ENCODE assay signal across 1 cellular context in the genomic region with DNA sequence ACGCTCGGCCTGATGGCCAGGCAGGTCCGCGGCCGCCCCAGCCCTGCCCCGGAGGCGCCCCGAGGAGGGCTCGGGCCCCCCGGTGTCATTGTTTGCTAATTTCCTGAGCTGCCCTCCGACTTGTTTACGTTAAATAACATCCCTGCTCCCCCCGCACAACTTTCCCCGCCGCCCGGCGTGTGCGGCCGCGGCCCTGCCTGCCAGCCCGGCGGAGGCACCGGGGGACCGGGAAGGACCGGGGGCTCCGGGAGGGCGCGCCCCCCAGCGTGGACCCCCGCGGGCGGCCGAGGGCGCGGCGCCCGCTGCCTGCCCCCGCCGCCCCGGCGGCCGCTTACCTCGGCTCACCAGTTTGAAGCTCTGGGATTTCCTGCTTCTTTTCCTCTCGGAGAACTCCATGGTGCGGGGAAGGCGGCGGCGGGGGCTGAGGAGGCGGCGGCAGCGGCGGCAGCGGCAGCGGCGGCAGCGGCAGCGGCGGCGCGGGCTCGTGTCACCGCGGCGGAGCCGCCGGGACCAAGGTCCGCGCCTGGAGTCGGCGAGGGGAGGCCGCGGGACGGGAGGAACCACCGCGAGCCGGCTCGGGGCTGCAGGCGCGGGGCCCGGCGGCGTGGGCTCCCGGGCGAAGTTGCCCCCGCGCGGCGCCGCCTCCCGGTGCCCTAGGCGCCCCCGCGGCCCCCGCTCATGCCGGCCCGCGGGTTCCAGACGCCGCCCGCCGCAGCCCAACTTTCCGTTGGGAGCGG.
TF ChIP-seq lines count a peak whose summit lies in the region.

No MANE protein-coding gene starts in this region.

TF ChIP-seq in HepG2, 621 proteins besides CTCF, POLR2A, EP300 and RAD21 (continued from another document and continues in another):
- TF ChIP-seq, protein P1, sequence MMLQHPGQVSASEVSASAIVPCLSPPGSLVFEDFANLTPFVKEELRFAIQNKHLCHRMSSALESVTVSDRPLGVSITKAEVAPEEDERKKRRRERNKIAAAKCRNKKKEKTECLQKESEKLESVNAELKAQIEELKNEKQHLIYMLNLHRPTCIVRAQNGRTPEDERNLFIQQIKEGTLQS (CRISPR knock-in tag; IDR thresholded peaks at IDR 0.05): no peak
- TF ChIP-seq TBX2 (CRISPR knock-in tag; IDR thresholded peaks at IDR 0.05; ENCODE audit: borderline replicate concordance) (no peak), HOXA3 (CRISPR knock-in tag; IDR thresholded peaks at IDR 0.05) (no peak), PRPF4 (IDR thresholded peaks at IDR 0.05; ENCODE audit: low read depth, low read length, poor library complexity, severe bottlenecking) (no peak), SAP130 (CRISPR knock-in tag; IDR thresholded peaks at IDR 0.05; ENCODE audit: low read depth) (peak; percentile 50), ZMYM4 (CRISPR knock-in tag; IDR thresholded peaks at IDR 0.05) (no peak), XRCC5 (optimal IDR thresholded peaks at IDR 0.05; ENCODE audit: low read length) (no peak), ZNF451 (CRISPR knock-in tag; IDR thresholded peaks at IDR 0.05) (no peak), TAF1 (CRISPR knock-in tag; IDR thresholded peaks at IDR 0.05) (peak; percentile 5; the same call in 1 of the 2 replicates), KDM5B (CRISPR knock-in tag; IDR thresholded peaks at IDR 0.05; ENCODE audit: borderline replicate concordance) (no peak), ZBTB7B (CRISPR knock-in tag; IDR thresholded peaks at IDR 0.05) (peak; percentile 52; the same call in 1 of the 2 replicates), HMG20B (CRISPR knock-in tag; conservative IDR thresholded peaks at IDR 0.05) (no peak), ZNF792 (CRISPR knock-in tag; IDR thresholded peaks at IDR 0.05) (no peak), SKI (IDR thresholded peaks at IDR 0.05; ENCODE audit: partially characterized antibody) (no peak), NCOA2 (CRISPR knock-in tag; IDR thresholded peaks at IDR 0.05) (no peak), ZSCAN31 (CRISPR knock-in tag; IDR thresholded peaks at IDR 0.05; ENCODE audit: low read depth) (no peak), HES4 (CRISPR knock-in tag; IDR thresholded peaks at IDR 0.05; ENCODE audit: borderline replicate concordance) (no peak), ARNT2 (CRISPR knock-in tag; IDR thresholded peaks at IDR 0.05; ENCODE audit: low read depth) (0 out of 2 replicates have a peak, but pooled peaks have one; percentile 27), GFI1 (CRISPR knock-in tag; IDR thresholded peaks at IDR 0.05; ENCODE audit: borderline replicate concordance) (no peak), ESRRA (CRISPR knock-in tag; IDR thresholded peaks at IDR 0.05; ENCODE audit: low read depth) (no peak), ZNF746 (CRISPR knock-in tag; IDR thresholded peaks at IDR 0.05) (no peak)
- TF ChIP-seq, protein P2, sequence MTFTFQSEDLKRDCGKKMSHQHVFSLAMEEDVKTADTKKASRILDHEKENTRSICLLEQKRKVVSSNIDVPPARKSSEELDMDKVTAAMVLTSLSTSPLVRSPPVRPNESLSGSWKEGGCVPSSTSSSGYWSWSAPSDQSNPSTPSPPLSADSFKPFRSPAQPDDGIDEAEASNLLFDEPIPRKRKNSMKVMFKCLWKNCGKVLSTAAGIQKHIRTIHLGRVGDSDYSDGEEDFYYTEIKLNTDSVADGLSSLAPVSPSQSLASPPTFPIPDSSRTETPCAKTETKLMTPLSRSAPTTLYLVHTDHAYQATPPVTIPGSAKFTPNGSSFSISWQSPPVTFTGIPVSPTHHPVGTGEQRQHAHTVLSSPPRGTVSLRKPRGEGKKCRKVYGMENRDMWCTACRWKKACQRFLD (CRISPR knock-in tag; IDR thresholded peaks at IDR 0.05; ENCODE audit: borderline replicate concordance): no peak
- TF ChIP-seq, protein P3, sequence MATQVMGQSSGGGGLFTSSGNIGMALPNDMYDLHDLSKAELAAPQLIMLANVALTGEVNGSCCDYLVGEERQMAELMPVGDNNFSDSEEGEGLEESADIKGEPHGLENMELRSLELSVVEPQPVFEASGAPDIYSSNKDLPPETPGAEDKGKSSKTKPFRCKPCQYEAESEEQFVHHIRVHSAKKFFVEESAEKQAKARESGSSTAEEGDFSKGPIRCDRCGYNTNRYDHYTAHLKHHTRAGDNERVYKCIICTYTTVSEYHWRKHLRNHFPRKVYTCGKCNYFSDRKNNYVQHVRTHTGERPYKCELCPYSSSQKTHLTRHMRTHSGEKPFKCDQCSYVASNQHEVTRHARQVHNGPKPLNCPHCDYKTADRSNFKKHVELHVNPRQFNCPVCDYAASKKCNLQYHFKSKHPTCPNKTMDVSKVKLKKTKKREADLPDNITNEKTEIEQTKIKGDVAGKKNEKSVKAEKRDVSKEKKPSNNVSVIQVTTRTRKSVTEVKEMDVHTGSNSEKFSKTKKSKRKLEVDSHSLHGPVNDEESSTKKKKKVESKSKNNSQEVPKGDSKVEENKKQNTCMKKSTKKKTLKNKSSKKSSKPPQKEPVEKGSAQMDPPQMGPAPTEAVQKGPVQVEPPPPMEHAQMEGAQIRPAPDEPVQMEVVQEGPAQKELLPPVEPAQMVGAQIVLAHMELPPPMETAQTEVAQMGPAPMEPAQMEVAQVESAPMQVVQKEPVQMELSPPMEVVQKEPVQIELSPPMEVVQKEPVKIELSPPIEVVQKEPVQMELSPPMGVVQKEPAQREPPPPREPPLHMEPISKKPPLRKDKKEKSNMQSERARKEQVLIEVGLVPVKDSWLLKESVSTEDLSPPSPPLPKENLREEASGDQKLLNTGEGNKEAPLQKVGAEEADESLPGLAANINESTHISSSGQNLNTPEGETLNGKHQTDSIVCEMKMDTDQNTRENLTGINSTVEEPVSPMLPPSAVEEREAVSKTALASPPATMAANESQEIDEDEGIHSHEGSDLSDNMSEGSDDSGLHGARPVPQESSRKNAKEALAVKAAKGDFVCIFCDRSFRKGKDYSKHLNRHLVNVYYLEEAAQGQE (IDR thresholded peaks at IDR 0.05; ENCODE audit: borderline replicate concordance in 1 of 2, low read depth in 1 of 2, low read length in 2 of 2): no peak
- TF ChIP-seq, protein P4, sequence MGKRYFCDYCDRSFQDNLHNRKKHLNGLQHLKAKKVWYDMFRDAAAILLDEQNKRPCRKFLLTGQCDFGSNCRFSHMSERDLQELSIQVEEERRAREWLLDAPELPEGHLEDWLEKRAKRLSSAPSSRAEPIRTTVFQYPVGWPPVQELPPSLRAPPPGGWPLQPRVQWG (CRISPR knock-in tag; IDR thresholded peaks at IDR 0.05; ENCODE audit: borderline replicate concordance, low read depth): no peak
- TF ChIP-seq, protein P5, sequence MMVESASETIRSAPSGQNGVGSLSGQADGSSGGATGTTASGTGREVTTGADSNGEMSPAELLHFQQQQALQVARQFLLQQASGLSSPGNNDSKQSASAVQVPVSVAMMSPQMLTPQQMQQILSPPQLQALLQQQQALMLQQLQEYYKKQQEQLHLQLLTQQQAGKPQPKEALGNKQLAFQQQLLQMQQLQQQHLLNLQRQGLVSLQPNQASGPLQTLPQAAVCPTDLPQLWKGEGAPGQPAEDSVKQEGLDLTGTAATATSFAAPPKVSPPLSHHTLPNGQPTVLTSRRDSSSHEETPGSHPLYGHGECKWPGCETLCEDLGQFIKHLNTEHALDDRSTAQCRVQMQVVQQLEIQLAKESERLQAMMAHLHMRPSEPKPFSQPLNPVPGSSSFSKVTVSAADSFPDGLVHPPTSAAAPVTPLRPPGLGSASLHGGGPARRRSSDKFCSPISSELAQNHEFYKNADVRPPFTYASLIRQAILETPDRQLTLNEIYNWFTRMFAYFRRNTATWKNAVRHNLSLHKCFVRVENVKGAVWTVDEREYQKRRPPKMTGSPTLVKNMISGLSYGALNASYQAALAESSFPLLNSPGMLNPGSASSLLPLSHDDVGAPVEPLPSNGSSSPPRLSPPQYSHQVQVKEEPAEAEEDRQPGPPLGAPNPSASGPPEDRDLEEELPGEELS (CRISPR knock-in tag; IDR thresholded peaks at IDR 0.05): peak; percentile 54
- TF ChIP-seq, protein P6, sequence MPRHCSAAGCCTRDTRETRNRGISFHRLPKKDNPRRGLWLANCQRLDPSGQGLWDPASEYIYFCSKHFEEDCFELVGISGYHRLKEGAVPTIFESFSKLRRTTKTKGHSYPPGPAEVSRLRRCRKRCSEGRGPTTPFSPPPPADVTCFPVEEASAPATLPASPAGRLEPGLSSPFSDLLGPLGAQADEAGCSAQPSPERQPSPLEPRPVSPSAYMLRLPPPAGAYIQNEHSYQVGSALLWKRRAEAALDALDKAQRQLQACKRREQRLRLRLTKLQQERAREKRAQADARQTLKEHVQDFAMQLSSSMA (CRISPR knock-in tag; IDR thresholded peaks at IDR 0.05): no peak
- TF ChIP-seq, protein P7, sequence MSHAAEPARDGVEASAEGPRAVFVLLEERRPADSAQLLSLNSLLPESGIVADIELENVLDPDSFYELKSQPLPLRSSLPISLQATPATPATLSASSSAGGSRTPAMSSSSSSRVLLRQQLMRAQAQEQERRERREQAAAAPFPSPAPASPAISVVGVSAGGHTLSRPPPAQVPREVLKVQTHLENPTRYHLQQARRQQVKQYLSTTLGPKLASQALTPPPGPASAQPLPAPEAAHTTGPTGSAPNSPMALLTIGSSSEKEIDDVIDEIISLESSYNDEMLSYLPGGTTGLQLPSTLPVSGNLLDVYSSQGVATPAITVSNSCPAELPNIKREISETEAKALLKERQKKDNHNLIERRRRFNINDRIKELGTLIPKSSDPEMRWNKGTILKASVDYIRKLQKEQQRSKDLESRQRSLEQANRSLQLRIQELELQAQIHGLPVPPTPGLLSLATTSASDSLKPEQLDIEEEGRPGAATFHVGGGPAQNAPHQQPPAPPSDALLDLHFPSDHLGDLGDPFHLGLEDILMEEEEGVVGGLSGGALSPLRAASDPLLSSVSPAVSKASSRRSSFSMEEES (CRISPR knock-in tag; IDR thresholded peaks at IDR 0.05): no peak
- TF ChIP-seq, protein P8, sequence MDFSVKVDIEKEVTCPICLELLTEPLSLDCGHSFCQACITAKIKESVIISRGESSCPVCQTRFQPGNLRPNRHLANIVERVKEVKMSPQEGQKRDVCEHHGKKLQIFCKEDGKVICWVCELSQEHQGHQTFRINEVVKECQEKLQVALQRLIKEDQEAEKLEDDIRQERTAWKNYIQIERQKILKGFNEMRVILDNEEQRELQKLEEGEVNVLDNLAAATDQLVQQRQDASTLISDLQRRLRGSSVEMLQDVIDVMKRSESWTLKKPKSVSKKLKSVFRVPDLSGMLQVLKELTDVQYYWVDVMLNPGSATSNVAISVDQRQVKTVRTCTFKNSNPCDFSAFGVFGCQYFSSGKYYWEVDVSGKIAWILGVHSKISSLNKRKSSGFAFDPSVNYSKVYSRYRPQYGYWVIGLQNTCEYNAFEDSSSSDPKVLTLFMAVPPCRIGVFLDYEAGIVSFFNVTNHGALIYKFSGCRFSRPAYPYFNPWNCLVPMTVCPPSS (IDR thresholded peaks at IDR 0.05): no peak
- TF ChIP-seq, protein P9, sequence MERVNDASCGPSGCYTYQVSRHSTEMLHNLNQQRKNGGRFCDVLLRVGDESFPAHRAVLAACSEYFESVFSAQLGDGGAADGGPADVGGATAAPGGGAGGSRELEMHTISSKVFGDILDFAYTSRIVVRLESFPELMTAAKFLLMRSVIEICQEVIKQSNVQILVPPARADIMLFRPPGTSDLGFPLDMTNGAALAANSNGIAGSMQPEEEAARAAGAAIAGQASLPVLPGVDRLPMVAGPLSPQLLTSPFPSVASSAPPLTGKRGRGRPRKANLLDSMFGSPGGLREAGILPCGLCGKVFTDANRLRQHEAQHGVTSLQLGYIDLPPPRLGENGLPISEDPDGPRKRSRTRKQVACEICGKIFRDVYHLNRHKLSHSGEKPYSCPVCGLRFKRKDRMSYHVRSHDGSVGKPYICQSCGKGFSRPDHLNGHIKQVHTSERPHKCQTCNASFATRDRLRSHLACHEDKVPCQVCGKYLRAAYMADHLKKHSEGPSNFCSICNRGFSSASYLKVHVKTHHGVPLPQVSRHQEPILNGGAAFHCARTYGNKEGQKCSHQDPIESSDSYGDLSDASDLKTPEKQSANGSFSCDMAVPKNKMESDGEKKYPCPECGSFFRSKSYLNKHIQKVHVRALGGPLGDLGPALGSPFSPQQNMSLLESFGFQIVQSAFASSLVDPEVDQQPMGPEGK (CRISPR knock-in tag; IDR thresholded peaks at IDR 0.05): peak; percentile 81
- TF ChIP-seq, protein P10, sequence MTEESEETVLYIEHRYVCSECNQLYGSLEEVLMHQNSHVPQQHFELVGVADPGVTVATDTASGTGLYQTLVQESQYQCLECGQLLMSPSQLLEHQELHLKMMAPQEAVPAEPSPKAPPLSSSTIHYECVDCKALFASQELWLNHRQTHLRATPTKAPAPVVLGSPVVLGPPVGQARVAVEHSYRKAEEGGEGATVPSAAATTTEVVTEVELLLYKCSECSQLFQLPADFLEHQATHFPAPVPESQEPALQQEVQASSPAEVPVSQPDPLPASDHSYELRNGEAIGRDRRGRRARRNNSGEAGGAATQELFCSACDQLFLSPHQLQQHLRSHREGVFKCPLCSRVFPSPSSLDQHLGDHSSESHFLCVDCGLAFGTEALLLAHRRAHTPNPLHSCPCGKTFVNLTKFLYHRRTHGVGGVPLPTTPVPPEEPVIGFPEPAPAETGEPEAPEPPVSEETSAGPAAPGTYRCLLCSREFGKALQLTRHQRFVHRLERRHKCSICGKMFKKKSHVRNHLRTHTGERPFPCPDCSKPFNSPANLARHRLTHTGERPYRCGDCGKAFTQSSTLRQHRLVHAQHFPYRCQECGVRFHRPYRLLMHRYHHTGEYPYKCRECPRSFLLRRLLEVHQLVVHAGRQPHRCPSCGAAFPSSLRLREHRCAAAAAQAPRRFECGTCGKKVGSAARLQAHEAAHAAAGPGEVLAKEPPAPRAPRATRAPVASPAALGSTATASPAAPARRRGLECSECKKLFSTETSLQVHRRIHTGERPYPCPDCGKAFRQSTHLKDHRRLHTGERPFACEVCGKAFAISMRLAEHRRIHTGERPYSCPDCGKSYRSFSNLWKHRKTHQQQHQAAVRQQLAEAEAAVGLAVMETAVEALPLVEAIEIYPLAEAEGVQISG (CRISPR knock-in tag; IDR thresholded peaks at IDR 0.05): 0 out of 2 replicates have a peak, but pooled peaks have one; percentile 36
- TF ChIP-seq, protein P11, sequence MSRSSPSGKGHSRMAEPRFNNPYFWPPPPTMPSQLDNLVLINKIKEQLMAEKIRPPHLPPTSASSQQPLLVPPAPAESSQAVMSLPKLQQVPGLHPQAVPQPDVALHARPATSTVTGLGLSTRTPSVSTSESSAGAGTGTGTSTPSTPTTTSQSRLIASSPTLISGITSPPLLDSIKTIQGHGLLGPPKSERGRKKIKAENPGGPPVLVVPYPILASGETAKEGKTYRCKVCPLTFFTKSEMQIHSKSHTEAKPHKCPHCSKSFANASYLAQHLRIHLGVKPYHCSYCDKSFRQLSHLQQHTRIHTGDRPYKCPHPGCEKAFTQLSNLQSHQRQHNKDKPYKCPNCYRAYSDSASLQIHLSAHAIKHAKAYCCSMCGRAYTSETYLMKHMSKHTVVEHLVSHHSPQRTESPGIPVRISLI (CRISPR knock-in tag; IDR thresholded peaks at IDR 0.05; ENCODE audit: borderline replicate concordance): no peak
- TF ChIP-seq, protein P12, sequence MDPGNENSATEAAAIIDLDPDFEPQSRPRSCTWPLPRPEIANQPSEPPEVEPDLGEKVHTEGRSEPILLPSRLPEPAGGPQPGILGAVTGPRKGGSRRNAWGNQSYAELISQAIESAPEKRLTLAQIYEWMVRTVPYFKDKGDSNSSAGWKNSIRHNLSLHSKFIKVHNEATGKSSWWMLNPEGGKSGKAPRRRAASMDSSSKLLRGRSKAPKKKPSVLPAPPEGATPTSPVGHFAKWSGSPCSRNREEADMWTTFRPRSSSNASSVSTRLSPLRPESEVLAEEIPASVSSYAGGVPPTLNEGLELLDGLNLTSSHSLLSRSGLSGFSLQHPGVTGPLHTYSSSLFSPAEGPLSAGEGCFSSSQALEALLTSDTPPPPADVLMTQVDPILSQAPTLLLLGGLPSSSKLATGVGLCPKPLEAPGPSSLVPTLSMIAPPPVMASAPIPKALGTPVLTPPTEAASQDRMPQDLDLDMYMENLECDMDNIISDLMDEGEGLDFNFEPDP (CRISPR knock-in tag; conservative IDR thresholded peaks at IDR 0.05): no peak
